8 cellular contexts compared by ENCODE assay signal in genomic region chrX:53048169-53049126, GRCh38. TPM values are rescaled to one million over a fixed set of nuclear protein-coding genes. Genes with fewer than 3 reads are reported as not detected.
DNase-seq lines count a peak whose midpoint lies in the region; ATAC-seq and TF ChIP-seq lines count a peak whose summit lies in the region.

Gene GPR173 (plus strand): TSS chrX:53048789. CDS start chrX:53076622, 27,833 bp downstream.

- H3K4me1 ChIP-seq in adipocyte (ENCODE audit: control insufficient read depth, insufficient read depth, low read length) (no peaks in the 10 kb centered on the region), right atrium auricular region (no peaks in the 10 kb centered on the region)

- H3K27ac ChIP-seq in right atrium auricular region = peak within 1 kb of the TSS in 1 of 2 donors; percentile 39

- H3K27me3 ChIP-seq in adipocyte (replicated peaks; ENCODE audit: control insufficient read depth, insufficient read depth, low read length) = peaks cover 22% of the 10 kb centered on the region
- H3K27me3 ChIP-seq in right atrium auricular region = no peaks in the 10 kb centered on the region

- peak; percentile 53 for DNase-seq in ACHN
- DNase-seq in M059J (ENCODE audit: low read depth) = peak; percentile 59
- peak; percentile 78 for DNase-seq in adipocyte (ENCODE audit: low read depth)
- no peak for DNase-seq in right atrium auricular region (ENCODE audit: low spot score)
- peak; percentile 84 for DNase-seq in putamen (ENCODE audit: low spot score)
- DNase-seq in SW 1271 (lab: John Stamatoyannopoulos, UW) = no peak

- ATAC-seq in GM19023 (IDR thresholded peaks at IDR 0.05; ENCODE audit: unreplicated experiment) = no peak
- ATAC-seq in GM18867 (IDR thresholded peaks at IDR 0.05; ENCODE audit: unreplicated experiment) = no peak

- no peak for TF ChIP-seq CTCF in right atrium auricular region (IDR thresholded peaks at IDR 0.05)

- H3K4me3 ChIP-seq in adipocyte (ENCODE audit: low read length) (peak within 1 kb of the TSS; percentile 79), right atrium auricular region (peak within 1 kb of the TSS; percentile 42 to 50)

- H3K9ac ChIP-seq in adipocyte (ENCODE audit: low read length) = peak within 1 kb of the TSS; percentile 74

- in situ Hi-C loops in ACHN (cut with HindIII; ENCODE audit: low pct_ligation_motif_present, low pct_unique_long_range_greater_than_20kb, low sequenced_read_pairs) = no loop called here

- H3K9me3 ChIP-seq in adipocyte (ENCODE audit: control insufficient read depth, low read length) (no peaks in the 10 kb centered on the region), right atrium auricular region (no peaks in the 10 kb centered on the region)

- H3K36me3 ChIP-seq in adipocyte (ENCODE audit: control insufficient read depth, insufficient read depth, low read length, severe bottlenecking) (no peaks in the 10 kb centered on the region), right atrium auricular region (no peaks in the 10 kb centered on the region)

RNA-seq across cellular contexts. Expression of gene GPR173, which starts in this region (rescaled TPM):
- 0.54 and 0.81 TPM in 2 replicates for total RNA-seq in M059J (2014; rRNA removed; shearing (Covaris generic))
- 1 to 10 TPM in 1 of 2 donors, under 1 TPM in 1; 0.93 to 2.4 TPM for total RNA-seq in right atrium auricular region

Comparison
In these comparisons a context has a peak if more than half of its experiments do, and no peak if none do; other contexts are left out.
1. Peak in DNase-seq in M059J; RNA of the gene not detected or under 1 TPM.
2. DNase-seq: peak in ACHN (single experiment), adipocyte (single experiment) and putamen (single experiment); none in right atrium auricular region (single experiment) and SW 1271 (0 of 2).